In the genomic region with DNA sequence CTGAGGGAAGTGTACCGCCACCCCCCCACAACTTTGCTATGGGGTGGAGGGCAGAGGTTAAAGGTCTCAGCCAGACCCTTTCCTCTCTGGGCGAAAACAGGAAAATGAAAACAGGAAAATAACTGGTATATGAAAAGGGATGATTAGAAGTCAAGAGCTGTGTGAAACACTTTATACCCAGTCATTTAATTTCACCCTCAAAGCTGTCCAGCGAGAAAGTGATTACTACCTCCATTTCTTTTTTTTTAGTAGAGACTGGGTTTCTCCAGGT, we compare ENCODE assay signal across 10 cellular contexts. TPM values are rescaled to one million over a fixed set of nuclear protein-coding genes. Genes with fewer than 3 reads are reported as not detected.
DNase-seq lines count a peak whose midpoint lies in the region; ATAC-seq, FAIRE-seq and TF ChIP-seq lines count a peak whose summit lies in the region.
"Had no signal": no experiment of that assay in that cellular context is flagged by ENCODE, and none has a peak within 500 bp of the region (broad histone marks: within the 10 kb centered on the region; RNA-seq: fewer than 3 reads in every experiment).

No MANE protein-coding gene starts in this region.

- H3K27me3 ChIP-seq in esophagus squamous epithelium (no peaks in the 10 kb centered on the region), rectal smooth muscle tissue (ENCODE audit: control insufficient read depth, insufficient read depth, low read length) (no peaks in the 10 kb centered on the region)
- H3K27me3 ChIP-seq: brain microvascular endothelial cell had no signal

- 61 to 76% methylated on average over 3 of the region's 3 CpGs for WGBS in esophagus squamous epithelium, 2 donors

- no peak overlapping the region for H3K9ac ChIP-seq in rectal smooth muscle tissue (ENCODE audit: low read length)

- H3K4me3 ChIP-seq in esophagus squamous epithelium (peak overlapping the region in 2 of 4 donors; percentile 69 to 93), rectal smooth muscle tissue (ENCODE audit: low read length) (peak overlapping the region; percentile 81)

- no peak for ATAC-seq in HG03439 (IDR thresholded peaks at IDR 0.05; ENCODE audit: unreplicated experiment)

- H3K36me3 ChIP-seq in esophagus squamous epithelium: peaks cover 3 to 61% (median 12%) of the 10 kb centered on the region in 3 donors
- H3K36me3 ChIP-seq in rectal smooth muscle tissue (ENCODE audit: control insufficient read depth, insufficient read depth, low read length): peaks cover 8% of the 10 kb centered on the region

- H3K27ac ChIP-seq in RWPE1 (peak overlapping the region; percentile 87), esophagus squamous epithelium (peak overlapping the region; percentile 87 to 96 (median 92)), rectal smooth muscle tissue (ENCODE audit: low read depth, low read length) (peak overlapping the region; percentile 70)
- H3K27ac ChIP-seq: brain microvascular endothelial cell, SK-N-MC had no signal

- H3K9me3 ChIP-seq in esophagus squamous epithelium: no peaks in the 10 kb centered on the region

- peaks cover 13 to 38% (median 24%) of the 10 kb centered on the region in 3 donors for H3K4me1 ChIP-seq in esophagus squamous epithelium
- no peaks in the 10 kb centered on the region for H3K4me1 ChIP-seq in rectal smooth muscle tissue (ENCODE audit: control insufficient read depth, insufficient read depth, low read length)

- peak; percentile 14 for FAIRE-seq in GM12892 (lab: Jason Lieb, UNC)

- POLR2A ChIA-PET in RWPE1 (lab: Yijun Ruan, JAX; ENCODE audit: low non-redundant PET): no interaction called here

- DNase-seq in GM12892 (ENCODE audit: insufficient read length): no peak
- DNase-seq in RWPE1 (ENCODE audit: low spot score): no peak
- no peak for DNase-seq in esophagus squamous epithelium (lab: John Stamatoyannopoulos, UW)
- DNase-seq in Ammon's horn (ENCODE audit: low spot score): no peak
- DNase-seq in NCI-H2029 (lab: John Stamatoyannopoulos, UW): no peak
- no peak for DNase-seq in glomerular visceral epithelial cell (ENCODE audit: extremely low spot score)
- DNase-seq: brain microvascular endothelial cell had no signal

- intact Hi-C loops in esophagus squamous epithelium (cut with DNase I): no loop called here

- no peak for TF ChIP-seq POLR2A in GM12892 (IDR thresholded peaks at IDR 0.05; ENCODE audit: low read depth, low read length)
- TF ChIP-seq POLR2A in esophagus squamous epithelium (IDR thresholded peaks at IDR 0.05): no peak

- CTCF ChIA-PET in RWPE1 (lab: Yijun Ruan, JAX): interaction anchor here (1.9 to 2.9 kb wide), 2 partner anchors 14 to 58 kb away, joined by 9 read pairs; no protein-coding TSS in a partner anchor

- TF ChIP-seq CTCF in RWPE1 (conservative IDR thresholded peaks at IDR 0.05; ENCODE audit: low read depth) (no peak), esophagus squamous epithelium (IDR thresholded peaks at IDR 0.05) (no peak)

RNA-seq across cellular contexts. Expression of gene PHLDB3, which starts 0.6 kb away (rescaled TPM):
- polyA plus RNA-seq in GM12892 (2012; ENCODE audit: missing spikeins): 5.4 TPM
- total RNA-seq in esophagus squamous epithelium: 10 to 100 TPM; 45.3 to 92.8 (median 61.9) TPM

RNA-seq across cellular contexts. Expression of gene ETHE1, which starts 21.9 kb away (rescaled TPM):
- polyA plus RNA-seq in GM12892 (2012; ENCODE audit: missing spikeins): 38.9 TPM
- total RNA-seq in esophagus squamous epithelium: 100 to 1,000 TPM in 2 of 4 donors, 10 to 100 TPM in 2; 66.6 to 126 (median 98.5) TPM

RNA-seq across cellular contexts. Expression of gene ZNF575, which starts 27.9 kb away (rescaled TPM):
- polyA plus RNA-seq in GM12892 (2012; ENCODE audit: missing spikeins): 0.85 TPM
- total RNA-seq in esophagus squamous epithelium: not detected

RNA-seq across cellular contexts. Expression of gene LYPD3, which starts 39.7 kb away (rescaled TPM):
- 0.15 TPM for polyA plus RNA-seq in GM12892 (2012; ENCODE audit: missing spikeins)
- total RNA-seq in esophagus squamous epithelium: 100 to 1,000 TPM; 312 to 823 (median 569) TPM
